ENCODE assay signal across 13 cellular contexts in the genomic region with DNA sequence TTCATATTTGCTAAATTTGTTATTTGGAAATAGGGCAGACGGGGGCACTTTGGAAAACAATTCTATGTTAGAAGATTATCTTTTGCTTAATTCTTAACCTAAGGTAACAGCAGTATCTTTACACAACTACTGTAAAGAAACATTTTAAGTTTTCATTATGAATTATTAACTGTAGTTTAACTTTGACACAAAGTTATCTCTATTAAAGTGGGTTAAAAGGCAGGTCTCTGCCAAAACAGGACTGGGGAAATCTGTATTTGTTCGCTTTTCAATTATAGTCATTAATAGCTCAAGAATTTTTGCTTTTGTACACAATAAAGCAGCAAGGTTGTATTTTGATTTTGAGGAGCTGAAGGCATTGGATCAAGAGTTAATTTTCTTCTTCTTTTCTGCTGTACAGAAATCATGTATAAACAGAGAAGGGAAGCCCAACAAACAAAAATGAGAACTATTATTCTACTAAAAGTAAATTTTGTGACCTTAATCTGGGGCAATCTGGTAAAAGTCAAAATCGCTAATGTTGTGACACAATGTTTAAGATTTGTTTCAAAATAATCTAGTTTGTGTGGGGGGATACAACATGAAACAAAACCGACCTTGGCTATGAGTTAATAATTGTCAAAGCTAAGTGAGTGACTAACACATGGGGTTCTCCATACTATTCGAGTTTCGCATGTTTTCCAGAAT. TPM values are rescaled to one million over a fixed set of nuclear protein-coding genes. Genes with fewer than 3 reads are reported as not detected.
DNase-seq lines count a peak whose midpoint lies in the region; ATAC-seq, FAIRE-seq and TF ChIP-seq lines count a peak whose summit lies in the region.
"Had no signal": no experiment of that assay in that cellular context is flagged by ENCODE, and none has a peak within 500 bp of the region (broad histone marks: within the 10 kb centered on the region; RNA-seq: fewer than 3 reads in every experiment).

No MANE protein-coding gene starts in this region.

- CTCF ChIA-PET in activated CD4-positive, alpha-beta memory T cell treated with anti-CD3 and anti-CD28 coated beads, Interleukin-2, amount 10 ng/mL, durations not matched to agents 7 days and 5 days (lab: Charles Lee), result interaction anchor here (2.1 to 5.4 kb wide), 3 partner anchors 18 to 52 kb away, joined by 4 to 32 read pairs (median 7); no protein-coding TSS in a partner anchor
- CTCF ChIA-PET in activated CD4-positive, alpha-beta memory T cell treated with anti-CD3 and anti-CD28 coated beads for 36 hours (lab: Charles Lee), result interaction anchor here (1.8 to 3.4 kb wide), 2 partner anchors 32 to 52 kb away, joined by 12 to 22 read pairs; no protein-coding TSS in a partner anchor
- CTCF ChIA-PET in OCI-LY7 (lab: Charles Lee; ENCODE audit: unreplicated experiment), result no interaction called here

- H3K27me3 ChIP-seq in psoas muscle (ENCODE audit: insufficient read depth in 3 of 3, low read length in 2 of 3) (no peaks in the 10 kb centered on the region), WERI-Rb-1 (ENCODE audit: insufficient read depth, low read depth, severe bottlenecking) (no peaks in the 10 kb centered on the region)
- H3K27me3 ChIP-seq: heart left ventricle, right atrium auricular region, tibial nerve had no signal

- H3K9me3 Mint-ChIP-seq in activated CD4-positive, alpha-beta memory T cell treated with anti-CD3 and anti-CD28 coated beads, Interleukin-2, amount 10 ng/mL, durations not matched to agents 7 days and 5 days, result no peaks in the 10 kb centered on the region
- H3K9me3 Mint-ChIP-seq in activated CD4-positive, alpha-beta memory T cell treated with anti-CD3 and anti-CD28 coated beads for 36 hours, result no peaks in the 10 kb centered on the region

- H3K9me3 ChIP-seq in OCI-LY7 (ENCODE audit: low read length) (no peaks in the 10 kb centered on the region), psoas muscle (no peaks in the 10 kb centered on the region), WERI-Rb-1 (ENCODE audit: severe bottlenecking) (no peaks in the 10 kb centered on the region)
- H3K9me3 ChIP-seq: heart left ventricle, right atrium auricular region, tibial nerve had no signal

- no peak for DNase-seq in activated CD4-positive, alpha-beta memory T cell treated with anti-CD3 and anti-CD28 coated beads, Interleukin-2, amount 10 ng/mL, durations not matched to agents 7 days and 5 days
- no peak for DNase-seq in activated CD4-positive, alpha-beta memory T cell treated with anti-CD3 and anti-CD28 coated beads for 36 hours
- DNase-seq in OCI-LY7 (ENCODE audit: low spot score) (no peak), psoas muscle (no peak), WERI-Rb-1 (no peak), H4 (ENCODE audit: low spot score) (no peak)
- DNase-seq: activated CD4-positive, alpha-beta T cell treated with anti-CD3 and anti-CD28 coated beads for 1 hour; anterior cingulate cortex; heart left ventricle had no signal

- FAIRE-seq in endometrium (lab: Jason Lieb, UNC), result peak; percentile 77

- H3K4me3 Mint-ChIP-seq in activated CD4-positive, alpha-beta memory T cell treated with anti-CD3 and anti-CD28 coated beads, Interleukin-2, amount 10 ng/mL, durations not matched to agents 7 days and 5 days, result peak overlapping the region; percentile 47
- no peak overlapping the region for H3K4me3 Mint-ChIP-seq in activated CD4-positive, alpha-beta memory T cell treated with anti-CD3 and anti-CD28 coated beads for 36 hours

- H2AFZ ChIP-seq in OCI-LY7 (ENCODE audit: low read length), result no peak overlapping the region

- H3K4me2 ChIP-seq in OCI-LY7 (ENCODE audit: low read length), result peak overlapping the region; percentile 97

- peaks cover 27% of the 10 kb centered on the region for H3K36me3 Mint-ChIP-seq in activated CD4-positive, alpha-beta memory T cell treated with anti-CD3 and anti-CD28 coated beads, Interleukin-2, amount 10 ng/mL, durations not matched to agents 7 days and 5 days (ENCODE audit: low read depth)
- peaks cover 12% of the 10 kb centered on the region for H3K36me3 Mint-ChIP-seq in activated CD4-positive, alpha-beta memory T cell treated with anti-CD3 and anti-CD28 coated beads for 36 hours

- H3K36me3 ChIP-seq in OCI-LY7 (ENCODE audit: insufficient read depth, low read length) (peaks cover 26% of the 10 kb centered on the region; the same call in 1 of the 2 replicates), psoas muscle (ENCODE audit: insufficient read depth in 1 of 2, low read depth in 1 of 2) (no peaks in the 10 kb centered on the region), WERI-Rb-1 (peaks cover 21% of the 10 kb centered on the region)
- H3K36me3 ChIP-seq: heart left ventricle, right atrium auricular region, tibial nerve had no signal

- no peaks in the 10 kb centered on the region for H3K9me2 ChIP-seq in OCI-LY7 (ENCODE audit: insufficient read depth, low read length)

- POLR2A ChIA-PET in activated CD4-positive, alpha-beta memory T cell treated with anti-CD3 and anti-CD28 coated beads, Interleukin-2, amount 10 ng/mL, durations not matched to agents 7 days and 5 days (lab: Charles Lee), result interaction anchor here (0.8 to 3.3 kb wide), 5 partner anchors 18 to 139 kb away, joined by 3 to 29 read pairs (median 4); a partner anchor contains a TSS
- POLR2A ChIA-PET in activated CD4-positive, alpha-beta memory T cell treated with anti-CD3 and anti-CD28 coated beads for 36 hours (lab: Charles Lee), result interaction anchor here (3.8 kb wide), 1 partner anchor 19 kb away, joined by 26 read pairs; no protein-coding TSS in a partner anchor
- POLR2A ChIA-PET in OCI-LY7 (lab: Charles Lee), result interaction anchor here (0.7 to 1.2 kb wide), 2 partner anchors 562 to 931 kb away, joined by 3 read pairs; no protein-coding TSS in a partner anchor

- peaks cover 57% of the 10 kb centered on the region for H3K4me1 Mint-ChIP-seq in activated CD4-positive, alpha-beta memory T cell treated with anti-CD3 and anti-CD28 coated beads, Interleukin-2, amount 10 ng/mL, durations not matched to agents 7 days and 5 days
- peaks cover 62% of the 10 kb centered on the region for H3K4me1 Mint-ChIP-seq in activated CD4-positive, alpha-beta memory T cell treated with anti-CD3 and anti-CD28 coated beads for 36 hours (ENCODE audit: low read depth)

- 81 to 88% (median 82%) methylated on average over 6 of the region's 6 CpGs for WGBS in psoas muscle, 3 donors

- H3K4me1 ChIP-seq in OCI-LY7 (ENCODE audit: insufficient read depth, low read length, poor library complexity, severe bottlenecking) (peaks cover 30% of the 10 kb centered on the region), psoas muscle (peaks cover 37% of the 10 kb centered on the region)

- H3K27me3 Mint-ChIP-seq in activated CD4-positive, alpha-beta memory T cell treated with anti-CD3 and anti-CD28 coated beads, Interleukin-2, amount 10 ng/mL, durations not matched to agents 7 days and 5 days, result peaks cover 2% of the 10 kb centered on the region
- H3K27me3 Mint-ChIP-seq in activated CD4-positive, alpha-beta memory T cell treated with anti-CD3 and anti-CD28 coated beads for 36 hours, result no peaks in the 10 kb centered on the region

- TF ChIP-seq CTCF in OCI-LY7 (conservative IDR thresholded peaks at IDR 0.05; ENCODE audit: low read length), result no peak
- no peak for TF ChIP-seq CTCF in psoas muscle (IDR thresholded peaks at IDR 0.05)
- no peak for TF ChIP-seq CTCF in WERI-Rb-1 (IDR thresholded peaks at IDR 0.05; ENCODE audit: low read depth, low read length)

- no peak for ATAC-seq in psoas muscle
- no peak for ATAC-seq in GM18520 (IDR thresholded peaks at IDR 0.05; ENCODE audit: unreplicated experiment)
- ATAC-seq: heart left ventricle had no signal

- intact Hi-C loops in activated CD4-positive, alpha-beta memory T cell treated with anti-CD3 and anti-CD28 coated beads for 36 hours (cut with micrococcal nuclease), result no loop called here
- intact Hi-C loops in OCI-LY7 (cut with micrococcal nuclease; ENCODE audit: unreplicated experiment) (no loop called here), psoas muscle (cut with DNase I) (no loop called here)

- H3K27ac Mint-ChIP-seq in activated CD4-positive, alpha-beta memory T cell treated with anti-CD3 and anti-CD28 coated beads, Interleukin-2, amount 10 ng/mL, durations not matched to agents 7 days and 5 days, result no peak overlapping the region
- no peak overlapping the region for H3K27ac Mint-ChIP-seq in activated CD4-positive, alpha-beta memory T cell treated with anti-CD3 and anti-CD28 coated beads for 36 hours

- BruUV-seq in OCI-LY7 (replicated peaks; lab: Mats Ljungman, UMichigan), result no TSS peak

- no peak overlapping the region for H3K27ac ChIP-seq in OCI-LY7 (ENCODE audit: low read depth, low read length, poor library complexity, severe bottlenecking)
- no peak overlapping the region for H3K27ac ChIP-seq in psoas muscle
- no peak overlapping the region for H3K27ac ChIP-seq in WERI-Rb-1

- H3K4me3 ChIP-seq in OCI-LY7 (ENCODE audit: low read depth, low read length, poor library complexity, severe bottlenecking) (no peak overlapping the region), psoas muscle (peak overlapping the region; percentile 71), WERI-Rb-1 (ENCODE audit: low read depth, low read length) (no peak overlapping the region)
- H3K4me3 ChIP-seq: right atrium auricular region, tibial nerve had no signal

- H3K79me2 ChIP-seq in OCI-LY7 (ENCODE audit: insufficient read depth, low read depth, low read length), result peaks cover 73% of the 10 kb centered on the region

- peaks cover 47% of the 10 kb centered on the region for H4K20me1 ChIP-seq in OCI-LY7 (ENCODE audit: insufficient read depth, low read length)

RNA-seq across cellular contexts. Expression of a gene that starts 2.9 kb away (rescaled TPM):
- total RNA-seq in activated CD4-positive, alpha-beta memory T cell treated with anti-CD3 and anti-CD28 coated beads, Interleukin-2, amount 10 ng/mL, durations not matched to agents 7 days and 5 days, result 10 to 100 TPM; 56.6 to 60.5 TPM
- 10 to 100 TPM; 59.8 to 62.3 TPM for total RNA-seq in activated CD4-positive, alpha-beta memory T cell treated with anti-CD3 and anti-CD28 coated beads for 36 hours
- total RNA-seq in OCI-LY7 (2014; rRNA removed; shearing (Covaris generic)), result 36.8 and 40.7 TPM in 2 replicates
- total RNA-seq in OCI-LY7 (2022) (66.8 and 70.2 TPM in 2 replicates), psoas muscle (10 to 100 TPM; 57.5 to 85.2 (median 76.7) TPM)
- polyA plus RNA-seq in psoas muscle, result 10 to 100 TPM; 30.2 to 58.8 (median 53.7) TPM
- total RNA-seq in H4 (2014; rRNA removed; shearing (Covaris generic)), result 34.7 and 47.4 TPM in 2 replicates

RNA-seq across cellular contexts. Expression of a gene that starts 34.0 kb away (rescaled TPM):
- total RNA-seq in activated CD4-positive, alpha-beta memory T cell treated with anti-CD3 and anti-CD28 coated beads, Interleukin-2, amount 10 ng/mL, durations not matched to agents 7 days and 5 days, result 10 to 100 TPM; 32.5 to 34.2 TPM
- 10 to 100 TPM; 42.8 to 43.5 TPM for total RNA-seq in activated CD4-positive, alpha-beta memory T cell treated with anti-CD3 and anti-CD28 coated beads for 36 hours
- 48.2 and 53.9 TPM in 2 replicates for total RNA-seq in OCI-LY7 (2014; rRNA removed; shearing (Covaris generic))
- total RNA-seq in OCI-LY7 (2022) (54.3 and 57.0 TPM in 2 replicates), psoas muscle (10 to 100 TPM; 19.4 to 32.6 (median 24.4) TPM)
- polyA plus RNA-seq in psoas muscle, result 10 to 100 TPM; 30.5 to 62.9 (median 41.4) TPM
- 30.6 and 33.9 TPM in 2 replicates for total RNA-seq in H4 (2014; rRNA removed; shearing (Covaris generic))
